In the genomic region with DNA sequence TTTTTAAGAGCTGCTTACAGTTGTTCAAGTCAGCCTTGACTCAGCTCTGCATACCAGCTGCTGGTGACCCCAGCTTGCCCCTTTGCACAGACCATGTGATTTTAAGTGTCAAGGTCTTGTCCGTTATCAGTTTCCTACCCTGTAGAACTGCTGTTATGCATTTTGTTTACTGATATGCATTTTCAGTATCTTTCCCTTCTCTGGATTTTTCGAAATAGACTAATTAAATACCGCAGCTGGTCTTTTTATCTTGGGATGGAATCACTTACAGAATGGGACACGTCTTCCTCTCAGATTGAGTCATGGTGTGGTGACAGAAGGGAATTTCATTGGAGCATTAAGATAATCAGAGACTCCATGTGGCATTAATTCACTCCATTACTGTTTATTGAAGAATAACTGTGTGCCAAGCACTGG, we compare ENCODE assay signal across 1 cellular context.
TF ChIP-seq lines count a peak whose summit lies in the region.

No MANE protein-coding gene starts in this region.

TF ChIP-seq in IMR-90, 13 proteins besides CTCF, POLR2A, EP300 and RAD21:
- TF ChIP-seq NFE2L2 (IDR thresholded peaks at IDR 0.05; ENCODE audit: low read depth, low read length) (no peak), CHD1 (IDR thresholded peaks at IDR 0.05; ENCODE audit: low read depth, low read length) (no peak), MAZ (IDR thresholded peaks at IDR 0.05; ENCODE audit: borderline replicate concordance, low read depth, low read length) (no peak), RFX5 (IDR thresholded peaks at IDR 0.05; ENCODE audit: low read depth, low read length) (no peak), CEBPB (IDR thresholded peaks at IDR 0.05; ENCODE audit: low read depth, low read length) (no peak), SMC3 (IDR thresholded peaks at IDR 0.05; ENCODE audit: low read depth, low read length) (no peak), RCOR1 (IDR thresholded peaks at IDR 0.05; ENCODE audit: insufficient replicate concordance, low read length) (no peak), BHLHE40 (IDR thresholded peaks at IDR 0.05; ENCODE audit: low read depth, low read length) (no peak), FOS (IDR thresholded peaks at IDR 0.05; ENCODE audit: low read depth, low read length) (peak; percentile 48; the same call in 1 of the 2 replicates), MAFK (IDR thresholded peaks at IDR 0.05; ENCODE audit: low read depth, low read length) (no peak), MXI1 (IDR thresholded peaks at IDR 0.05; ENCODE audit: borderline replicate concordance, low read depth, low read length) (no peak)
- TF ChIP-seq, protein P1, sequence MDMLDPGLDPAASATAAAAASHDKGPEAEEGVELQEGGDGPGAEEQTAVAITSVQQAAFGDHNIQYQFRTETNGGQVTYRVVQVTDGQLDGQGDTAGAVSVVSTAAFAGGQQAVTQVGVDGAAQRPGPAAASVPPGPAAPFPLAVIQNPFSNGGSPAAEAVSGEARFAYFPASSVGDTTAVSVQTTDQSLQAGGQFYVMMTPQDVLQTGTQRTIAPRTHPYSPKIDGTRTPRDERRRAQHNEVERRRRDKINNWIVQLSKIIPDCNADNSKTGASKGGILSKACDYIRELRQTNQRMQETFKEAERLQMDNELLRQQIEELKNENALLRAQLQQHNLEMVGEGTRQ (IDR thresholded peaks at IDR 0.05; ENCODE audit: low read depth, low read length) = peak; percentile 46; the same call in 1 of the 2 replicates
- TF ChIP-seq, protein P2, sequence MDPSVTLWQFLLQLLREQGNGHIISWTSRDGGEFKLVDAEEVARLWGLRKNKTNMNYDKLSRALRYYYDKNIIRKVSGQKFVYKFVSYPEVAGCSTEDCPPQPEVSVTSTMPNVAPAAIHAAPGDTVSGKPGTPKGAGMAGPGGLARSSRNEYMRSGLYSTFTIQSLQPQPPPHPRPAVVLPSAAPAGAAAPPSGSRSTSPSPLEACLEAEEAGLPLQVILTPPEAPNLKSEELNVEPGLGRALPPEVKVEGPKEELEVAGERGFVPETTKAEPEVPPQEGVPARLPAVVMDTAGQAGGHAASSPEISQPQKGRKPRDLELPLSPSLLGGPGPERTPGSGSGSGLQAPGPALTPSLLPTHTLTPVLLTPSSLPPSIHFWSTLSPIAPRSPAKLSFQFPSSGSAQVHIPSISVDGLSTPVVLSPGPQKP (IDR thresholded peaks at IDR 0.05; ENCODE audit: borderline replicate concordance, low read depth, low read length) = no peak
